Comparison of ENCODE assay signal across 29 cellular contexts in genomic region chr14:22842211-22843122, GRCh38. TPM values are rescaled to one million over a fixed set of nuclear protein-coding genes. Genes with fewer than 3 reads are reported as not detected.
A peak's percentile ranks its signal among the peaks of the same experiment; 100 is the strongest.
DNase-seq lines count a peak whose midpoint lies in the region; ATAC-seq, FAIRE-seq and TF ChIP-seq lines count a peak whose summit lies in the region.
"Had no signal": no experiment of that assay in that cellular context is flagged by ENCODE, and none has a peak within 500 bp of the region (broad histone marks: within the 10 kb centered on the region; RNA-seq: fewer than 3 reads in every experiment).

No MANE protein-coding gene starts in this region.

- BruUV-seq in endothelial cell of umbilical vein (replicated peaks; lab: Mats Ljungman, UMichigan) = TSS peak; percentile 7

- CTCF ChIA-PET in HEK293 (lab: Yijun Ruan, JAX) (interaction anchor here (1.0 to 1.7 kb wide), 2 partner anchors 11 to 272 kb away, joined by 3 to 11 read pairs; no protein-coding TSS in a partner anchor), endothelial cell of umbilical vein (lab: Charles Lee) (interaction anchor here (0.6 to 1.2 kb wide), 5 partner anchors 8 to 272 kb away, joined by 3 to 4 read pairs (median 3); no protein-coding TSS in a partner anchor)
- CTCF ChIA-PET in CD4-positive, alpha-beta T cell (lab: Charles Lee) = no interaction called here

- no peaks in the 10 kb centered on the region for H3K27me3 ChIP-seq in endothelial cell of umbilical vein (ENCODE audit: control insufficient read depth in 2 of 2, insufficient read depth in 2 of 2, low read length in 2 of 2)
- peaks cover 0 to 12% (median 0%) of the 10 kb centered on the region in 3 experiments for H3K27me3 ChIP-seq in neuronal stem cell (ENCODE audit: control insufficient read depth in 3 of 3, insufficient read depth in 3 of 3, low read depth in 1 of 3, low read length in 3 of 3)
- H3K27me3 ChIP-seq in upper lobe of right lung = no peaks in the 10 kb centered on the region
- H3K27me3 ChIP-seq in CD4-positive, alpha-beta T cell (ENCODE audit: control insufficient read depth, insufficient read depth, low read length) = peaks cover 19% of the 10 kb centered on the region
- no peaks in the 10 kb centered on the region for H3K27me3 ChIP-seq in WERI-Rb-1 (ENCODE audit: insufficient read depth, low read depth, severe bottlenecking)
- H3K27me3 ChIP-seq: brain microvascular endothelial cell, hepatocyte, Peyer's patch, SJCRH30, transverse colon had no signal

- no peak overlapping the region for H3K27ac Mint-ChIP-seq in CD4-positive, alpha-beta T cell
- H3K27ac Mint-ChIP-seq: activated naive CD4-positive, alpha-beta T cell treated with anti-CD3 and anti-CD28 coated beads for 36 hours; stimulated activated naive CD8-positive, alpha-beta T cell treated with anti-CD3 and anti-CD28 coated beads, Interleukin-15, Interleukin-2, amounts not matched to agents 100 ng/mL and 50 ng/mL, for 24 hours had no signal

- no peak overlapping the region for H2BK120ac ChIP-seq in neuronal stem cell (ENCODE audit: low read depth, low read length)

- H3K79me2 ChIP-seq in endothelial cell of umbilical vein (ENCODE audit: control insufficient read depth, insufficient read depth, low read length) = peaks cover 87% of the 10 kb centered on the region

- H3K9ac ChIP-seq in endothelial cell of umbilical vein (replicated peaks; ENCODE audit: extremely low read depth, insufficient read depth, low read length) (no peak overlapping the region), neuronal stem cell (ENCODE audit: low read depth, low read length, poor library complexity) (no peak overlapping the region)

- FAIRE-seq in endothelial cell of umbilical vein (lab: Jason Lieb, UNC) = no peak
- FAIRE-seq: frontal cortex, HTR-8/SVneo had no signal

- intact Hi-C loops in endothelial cell of umbilical vein (cut with micrococcal nuclease) = no loop called here
- intact Hi-C loops in upper lobe of right lung (cut with DNase I) = no loop called here
- intact Hi-C loops in CD4-positive, alpha-beta T cell (cut with DNase I, micrococcal nuclease) = no loop called here

- no peaks in the 10 kb centered on the region for H3K9me3 ChIP-seq in HEK293 (ENCODE audit: control insufficient read depth, insufficient read depth, low read depth, low read length)
- no peaks in the 10 kb centered on the region for H3K9me3 ChIP-seq in endothelial cell of umbilical vein (replicated peaks; ENCODE audit: control insufficient read depth, insufficient read depth, low read length)
- peaks cover 0 to 5% of the 10 kb centered on the region in 2 donors for H3K9me3 ChIP-seq in neuronal stem cell (replicated peaks in 1 of 2; ENCODE audit: control insufficient read depth in 2 of 2, insufficient read depth in 1 of 2, low read depth in 1 of 2, low read length in 2 of 2)
- no peaks in the 10 kb centered on the region for H3K9me3 ChIP-seq in upper lobe of right lung
- H3K9me3 ChIP-seq in CD4-positive, alpha-beta T cell (ENCODE audit: control insufficient read depth, low read length) = no peaks in the 10 kb centered on the region
- H3K9me3 ChIP-seq in WERI-Rb-1 (ENCODE audit: severe bottlenecking) = no peaks in the 10 kb centered on the region
- H3K9me3 ChIP-seq: neutrophil, Peyer's patch, psoas muscle, SJCRH30, transverse colon had no signal

- H3K4me1 ChIP-seq in HEK293 (ENCODE audit: control insufficient read depth, insufficient read depth, low read length) (no peaks in the 10 kb centered on the region), endothelial cell of umbilical vein (ENCODE audit: control insufficient read depth, extremely low read depth, insufficient read depth, low read length) (peaks cover 38% of the 10 kb centered on the region), neuronal stem cell (ENCODE audit: control insufficient read depth in 2 of 2, insufficient read depth in 1 of 2, low read depth in 1 of 2, low read length in 2 of 2) (peaks cover 3 to 4% of the 10 kb centered on the region in 2 donors), upper lobe of right lung (peaks cover 38% of the 10 kb centered on the region)

- H3K23ac ChIP-seq in neuronal stem cell (ENCODE audit: low read depth, low read length, poor library complexity) = no peak overlapping the region

- TF ChIP-seq CTCF in HEK293 (tag by site-specific recombination; IDR thresholded peaks at IDR 0.05) = no peak
- no peak for TF ChIP-seq CTCF in endothelial cell of umbilical vein (IDR thresholded peaks at IDR 0.05; ENCODE audit: extremely low read depth in 1 of 2, insufficient read depth in 1 of 2, low read depth in 1 of 2, low read length in 2 of 2)
- no peak for TF ChIP-seq CTCF in upper lobe of right lung (IDR thresholded peaks at IDR 0.05)
- TF ChIP-seq CTCF in CD4-positive, alpha-beta T cell (IDR thresholded peaks at IDR 0.05) = no peak
- TF ChIP-seq CTCF in WERI-Rb-1 (IDR thresholded peaks at IDR 0.05; ENCODE audit: low read depth, low read length) = no peak

- H2BK15ac ChIP-seq in neuronal stem cell (ENCODE audit: low read length) = no peak overlapping the region

- H3K36me3 ChIP-seq in HEK293 (ENCODE audit: control insufficient read depth in 2 of 2, insufficient read depth in 1 of 2, low read length in 2 of 2) (no peaks in the 10 kb centered on the region; a peak in 1 of 3 replicates), endothelial cell of umbilical vein (ENCODE audit: control insufficient read depth in 2 of 2, extremely low read depth in 1 of 2, insufficient read depth in 2 of 2, low read length in 2 of 2) (peaks cover 38 to 61% of the 10 kb centered on the region in 2 experiments), neuronal stem cell (replicated peaks in 1 of 2; ENCODE audit: control insufficient read depth in 2 of 2, insufficient read depth in 2 of 2, low read length in 2 of 2) (peaks cover 0 to 2% of the 10 kb centered on the region in 2 donors), upper lobe of right lung (peaks cover 60% of the 10 kb centered on the region), WERI-Rb-1 (no peaks in the 10 kb centered on the region)
- H3K36me3 ChIP-seq: neutrophil had no signal

- no peak overlapping the region for H3K27ac ChIP-seq in HEK293 (ENCODE audit: extremely low read depth, low read depth, low read length)
- peak overlapping the region; percentile 13 for H3K27ac ChIP-seq in endothelial cell of umbilical vein (ENCODE audit: insufficient read depth, low read depth, low read length)
- H3K27ac ChIP-seq in neuronal stem cell (replicated peaks; ENCODE audit: low read length) = no peak overlapping the region
- peak overlapping the region; percentile 30 for H3K27ac ChIP-seq in upper lobe of right lung
- H3K27ac ChIP-seq in CD4-positive, alpha-beta T cell (ENCODE audit: low read depth, low read length) = no peak overlapping the region
- no peak overlapping the region for H3K27ac ChIP-seq in WERI-Rb-1
- H3K27ac ChIP-seq: brain microvascular endothelial cell, hepatocyte, neutrophil, psoas muscle, SJCRH30 had no signal

- no peak overlapping the region for H3K4ac ChIP-seq in neuronal stem cell (ENCODE audit: low read length)

- H3K4me2 ChIP-seq in endothelial cell of umbilical vein (ENCODE audit: insufficient read depth, low read length) = no peak overlapping the region
- H3K4me2 ChIP-seq in neuronal stem cell (ENCODE audit: insufficient read depth, low read length, poor library complexity, severe bottlenecking) = no peak overlapping the region
- H3K4me2 ChIP-seq: hepatocyte had no signal

- H2AFZ ChIP-seq in endothelial cell of umbilical vein (ENCODE audit: low read depth, low read length) (no peak overlapping the region), neuronal stem cell (ENCODE audit: low read length) (peak overlapping the region; percentile 33)
- H2AFZ ChIP-seq: hepatocyte had no signal

- no peak overlapping the region for H3K4me3 Mint-ChIP-seq in CD4-positive, alpha-beta T cell
- H3K4me3 Mint-ChIP-seq: activated naive CD4-positive, alpha-beta T cell treated with anti-CD3 and anti-CD28 coated beads for 36 hours; stimulated activated naive CD8-positive, alpha-beta T cell treated with anti-CD3 and anti-CD28 coated beads, Interleukin-15, Interleukin-2, amounts not matched to agents 100 ng/mL and 50 ng/mL, for 24 hours; WTC11 had no signal

- H3K9me3 Mint-ChIP-seq in CD4-positive, alpha-beta T cell = no peaks in the 10 kb centered on the region
- H3K9me3 Mint-ChIP-seq: activated naive CD4-positive, alpha-beta T cell treated with anti-CD3 and anti-CD28 coated beads for 36 hours; stimulated activated naive CD8-positive, alpha-beta T cell treated with anti-CD3 and anti-CD28 coated beads, Interleukin-15, Interleukin-2, amounts not matched to agents 100 ng/mL and 50 ng/mL, for 24 hours; WTC11 had no signal

- ATAC-seq in upper lobe of right lung = no peak
- ATAC-seq in CD4-positive, alpha-beta T cell (ENCODE audit: poor library complexity) = no peak
- ATAC-seq in HG02970 (IDR thresholded peaks at IDR 0.05; ENCODE audit: low FRiP score, unreplicated experiment) = no peak
- ATAC-seq: left cardiac atrium, psoas muscle, WTC11 had no signal

- H3K79me1 ChIP-seq in neuronal stem cell (ENCODE audit: low read depth, low read length) = peaks cover 2% of the 10 kb centered on the region

- H2BK12ac ChIP-seq in neuronal stem cell (ENCODE audit: low read length) = no peak overlapping the region

- DNase-seq in endothelial cell of umbilical vein (ENCODE audit: low read depth, low spot score) = no peak
- DNase-seq in neuronal stem cell (ENCODE audit: low spot score) = no peak
- DNase-seq in upper lobe of right lung = no peak
- DNase-seq in CD4-positive, alpha-beta T cell = no peak
- no peak for DNase-seq in WERI-Rb-1
- DNase-seq: activated CD4-positive, alpha-beta T cell treated with anti-CD3 and anti-CD28 coated beads, Interleukin-2, amount 50 U/mL, for 1 hour; activated naive CD4-positive, alpha-beta T cell treated with anti-CD3 and anti-CD28 coated beads for 36 hours; brain microvascular endothelial cell; C1 segment of cervical spinal cord; DND-41; GOT3; KG1; left cardiac atrium; NCI-H1417 treated with DMSO at 0.1 percent for 48 hours; NCI-H2081; NCI-H2227 treated with DMSO at 0.1 percent for 48 hours; NCI-H526 treated with DMSO at 0.1 percent for 48 hours; SJCRH30; transverse colon had no signal

- no peak overlapping the region for H3K4me3 ChIP-seq in HEK293 (ENCODE audit: low read depth, low read length)
- H3K4me3 ChIP-seq in endothelial cell of umbilical vein (replicated peaks in 1 of 3; ENCODE audit: insufficient read depth in 1 of 3, low read depth in 1 of 3, low read length in 3 of 3) = no peak overlapping the region
- no peak overlapping the region for H3K4me3 ChIP-seq in neuronal stem cell (ENCODE audit: low read length in 2 of 2)
- no peak overlapping the region for H3K4me3 ChIP-seq in upper lobe of right lung
- H3K4me3 ChIP-seq in WERI-Rb-1 (ENCODE audit: low read depth, low read length) = no peak overlapping the region
- H3K4me3 ChIP-seq: hepatocyte, Peyer's patch, psoas muscle, SJCRH30, transverse colon had no signal

- dilution Hi-C loops in endothelial cell of umbilical vein (cut with MboI; ENCODE audit: extremely low pct_ligation_motif_present, low sequenced_read_pairs) = no loop called here

- H3K4me1 Mint-ChIP-seq in CD4-positive, alpha-beta T cell (ENCODE audit: low read depth) = no peaks in the 10 kb centered on the region

- no peak overlapping the region for H4K8ac ChIP-seq in neuronal stem cell (ENCODE audit: low read depth, low read length)

- H3K27me3 Mint-ChIP-seq in CD4-positive, alpha-beta T cell = peaks cover 40% of the 10 kb centered on the region

- no peak overlapping the region for H2BK5ac ChIP-seq in neuronal stem cell (ENCODE audit: low read length)

- no peak for TF ChIP-seq POLR2A in endothelial cell of umbilical vein (IDR thresholded peaks at IDR 0.05; ENCODE audit: low read depth, low read length)

- H3K9me1 ChIP-seq in endothelial cell of umbilical vein (replicated peaks; ENCODE audit: control insufficient read depth, extremely low read depth, insufficient read depth, low read length) = no peaks in the 10 kb centered on the region

- POLR2A ChIA-PET in HEK293 (lab: Yijun Ruan, JAX) = no interaction called here
- POLR2A ChIA-PET in endothelial cell of umbilical vein (lab: Charles Lee) = no interaction called here
- POLR2A ChIA-PET in CD4-positive, alpha-beta T cell (lab: Charles Lee) = no interaction called here

- H3K18ac ChIP-seq in neuronal stem cell (ENCODE audit: low read length) = no peak overlapping the region

- H2AK5ac ChIP-seq in neuronal stem cell (ENCODE audit: low read depth, low read length) = no peak overlapping the region

- no peaks in the 10 kb centered on the region for H3K36me3 Mint-ChIP-seq in CD4-positive, alpha-beta T cell (ENCODE audit: low read depth)

- no CpG with 5 or more reads among the region's 28 CpGs for WGBS in neuronal stem cell (ENCODE audit: extremely low coverage in 2 of 2, insufficient read length in 2 of 2, insufficient replicate concordance in 1 of 2), 2 donors

- H4K91ac ChIP-seq in neuronal stem cell (ENCODE audit: low read depth, low read length, poor library complexity) = no peak overlapping the region

- no peaks in the 10 kb centered on the region for H4K20me1 ChIP-seq in endothelial cell of umbilical vein (replicated peaks; ENCODE audit: control insufficient read depth, extremely low read depth, insufficient read depth, low read length)

- no peak overlapping the region for H3K14ac ChIP-seq in neuronal stem cell (ENCODE audit: low read length)

RNA-seq across cellular contexts. Expression of gene MMP14, which starts 6.1 kb away (rescaled TPM):
- total RNA-seq in endothelial cell of umbilical vein (603 and 615 TPM in 2 replicates), upper lobe of right lung (149 TPM)
- 501 and 506 TPM in 2 replicates for polyA plus RNA-seq in endothelial cell of umbilical vein
- 405 and 422 TPM in 2 replicates for polyA plus RNA-seq in endothelial cell of umbilical vein (2011; cell fraction: cytosol; rRNA removed)
- 470 and 520 TPM in 2 replicates for polyA plus RNA-seq in endothelial cell of umbilical vein (2011; cell fraction: nucleus; rRNA removed)
- 391 and 406 TPM in 2 replicates for polyA plus RNA-seq in endothelial cell of umbilical vein (2012)
- 453 and 535 TPM in 2 replicates for polyA minus RNA-seq in endothelial cell of umbilical vein
- not detected for polyA minus RNA-seq in endothelial cell of umbilical vein (2011; cell fraction: cytosol; rRNA and poly(A)+ RNA removed)
- polyA minus RNA-seq in endothelial cell of umbilical vein (2011; cell fraction: nucleus; rRNA and poly(A)+ RNA removed) = 120 and 149 TPM in 2 replicates
- 34.0 TPM for polyA plus RNA-seq in neuronal stem cell (2013, experiment 1 of 2)
- 34.3 TPM for polyA plus RNA-seq in neuronal stem cell (2013, experiment 2 of 2)
- total RNA-seq in CD4-positive, alpha-beta T cell = 1 to 10 TPM; 2.6 to 2.9 TPM

RNA-seq across cellular contexts. Expression of gene MRPL52, which starts 12.8 kb away (rescaled TPM):
- total RNA-seq in endothelial cell of umbilical vein (174 TPM in 2 replicates), upper lobe of right lung (58.4 TPM)
- polyA plus RNA-seq in endothelial cell of umbilical vein = 81.1 and 127 TPM in 2 replicates
- 87.3 and 87.8 TPM in 2 replicates for polyA plus RNA-seq in endothelial cell of umbilical vein (2011; cell fraction: cytosol; rRNA removed)
- 45.3 and 48.8 TPM in 2 replicates for polyA plus RNA-seq in endothelial cell of umbilical vein (2011; cell fraction: nucleus; rRNA removed)
- polyA plus RNA-seq in endothelial cell of umbilical vein (2012) = 152 and 176 TPM in 2 replicates
- polyA minus RNA-seq in endothelial cell of umbilical vein = 17.8 and 26.3 TPM in 2 replicates
- polyA minus RNA-seq in endothelial cell of umbilical vein (2011; cell fraction: cytosol; rRNA and poly(A)+ RNA removed) = 56.1 TPM
- 9.8 and 11.5 TPM in 2 replicates for polyA minus RNA-seq in endothelial cell of umbilical vein (2011; cell fraction: nucleus; rRNA and poly(A)+ RNA removed)
- 193 TPM for polyA plus RNA-seq in neuronal stem cell (2013, experiment 1 of 2)
- polyA plus RNA-seq in neuronal stem cell (2013, experiment 2 of 2) = 197 TPM
- total RNA-seq in CD4-positive, alpha-beta T cell = 10 to 100 TPM; 27.6 to 29.4 TPM

RNA-seq across cellular contexts. Expression of gene SLC7A7, which starts 27.2 kb away (rescaled TPM):
- total RNA-seq in endothelial cell of umbilical vein (18.5 and 22.5 TPM in 2 replicates), upper lobe of right lung (84.4 TPM)
- 94.0 and 103 TPM in 2 replicates for polyA plus RNA-seq in endothelial cell of umbilical vein
- 31.3 and 31.5 TPM in 2 replicates for polyA plus RNA-seq in endothelial cell of umbilical vein (2011; cell fraction: cytosol; rRNA removed)
- 33.2 and 38.6 TPM in 2 replicates for polyA plus RNA-seq in endothelial cell of umbilical vein (2011; cell fraction: nucleus; rRNA removed)
- 9.0 and 10.5 TPM in 2 replicates for polyA plus RNA-seq in endothelial cell of umbilical vein (2012)
- polyA minus RNA-seq in endothelial cell of umbilical vein = 83.6 and 99.3 TPM in 2 replicates
- not detected for polyA minus RNA-seq in endothelial cell of umbilical vein (2011; cell fraction: cytosol; rRNA and poly(A)+ RNA removed)
- 11.0 and 15.1 TPM in 2 replicates for polyA minus RNA-seq in endothelial cell of umbilical vein (2011; cell fraction: nucleus; rRNA and poly(A)+ RNA removed)
- 0.60 TPM for polyA plus RNA-seq in neuronal stem cell (2013, experiment 1 of 2)
- 0.48 TPM for polyA plus RNA-seq in neuronal stem cell (2013, experiment 2 of 2)
- 1 to 10 TPM in 1 of 2 experiments, under 1 TPM in 1; 0.89 to 1.1 TPM for total RNA-seq in CD4-positive, alpha-beta T cell

RNA-seq across cellular contexts. Expression of gene LRP10, which starts 29.1 kb away (rescaled TPM):
- total RNA-seq in endothelial cell of umbilical vein (119 and 123 TPM in 2 replicates), upper lobe of right lung (142 TPM)
- 157 and 192 TPM in 2 replicates for polyA plus RNA-seq in endothelial cell of umbilical vein
- polyA plus RNA-seq in endothelial cell of umbilical vein (2011; cell fraction: cytosol; rRNA removed) = 119 and 152 TPM in 2 replicates
- 62.0 and 72.3 TPM in 2 replicates for polyA plus RNA-seq in endothelial cell of umbilical vein (2011; cell fraction: nucleus; rRNA removed)
- polyA plus RNA-seq in endothelial cell of umbilical vein (2012) = 115 and 125 TPM in 2 replicates
- polyA minus RNA-seq in endothelial cell of umbilical vein = 193 and 248 TPM in 2 replicates
- 31.7 TPM for polyA minus RNA-seq in endothelial cell of umbilical vein (2011; cell fraction: cytosol; rRNA and poly(A)+ RNA removed)
- 37.7 and 38.5 TPM in 2 replicates for polyA minus RNA-seq in endothelial cell of umbilical vein (2011; cell fraction: nucleus; rRNA and poly(A)+ RNA removed)
- 4.7 TPM for polyA plus RNA-seq in neuronal stem cell (2013, experiment 1 of 2)
- 4.6 TPM for polyA plus RNA-seq in neuronal stem cell (2013, experiment 2 of 2)
- 10 to 100 TPM; 52.4 to 54.6 TPM for total RNA-seq in CD4-positive, alpha-beta T cell

RNA-seq across cellular contexts. Expression of gene REM2, which starts 40.6 kb away (rescaled TPM):
- 0.33 TPM in 1 of 2 replicates, not detected in the other for total RNA-seq in endothelial cell of umbilical vein
- polyA plus RNA-seq in endothelial cell of umbilical vein = 0.06 TPM in 1 of 2 replicates, not detected in the other
- polyA plus RNA-seq in endothelial cell of umbilical vein (2011; cell fraction: cytosol; rRNA removed) = 0.04 TPM in 1 of 2 replicates, not detected in the other
- 0.46 TPM in 2 replicates for polyA plus RNA-seq in endothelial cell of umbilical vein (2011; cell fraction: nucleus; rRNA removed)
- polyA plus RNA-seq in endothelial cell of umbilical vein (2012) = not detected in 2 replicates
- 0.17 TPM in 1 of 2 replicates, not detected in the other for polyA minus RNA-seq in endothelial cell of umbilical vein
- not detected for polyA minus RNA-seq in endothelial cell of umbilical vein (2011; cell fraction: cytosol; rRNA and poly(A)+ RNA removed)
- polyA minus RNA-seq in endothelial cell of umbilical vein (2011; cell fraction: nucleus; rRNA and poly(A)+ RNA removed) = 0.34 TPM in 1 of 2 replicates, not detected in the other
- 1.8 TPM for polyA plus RNA-seq in neuronal stem cell (2013, experiment 1 of 2)
- 1.8 TPM for polyA plus RNA-seq in neuronal stem cell (2013, experiment 2 of 2)
- 0.41 TPM for total RNA-seq in upper lobe of right lung
- 1 to 10 TPM; 9.2 to 9.4 TPM for total RNA-seq in CD4-positive, alpha-beta T cell
- total RNA-seq: SJCRH30 had no signal

Comparison
In these comparisons a context has a peak if more than half of its experiments do, and no peak if none do; other contexts are left out.
1. H3K27ac ChIP-seq: peak in endothelial cell of umbilical vein (single experiment) and upper lobe of right lung (single experiment); none in HEK293 (single experiment), neuronal stem cell (single experiment), CD4-positive, alpha-beta T cell (single experiment) and WERI-Rb-1 (single experiment).
2. RNA of gene MMP14, which starts 6.1 kb away (total RNA-seq): 603 to 615 TPM in endothelial cell of umbilical vein and 149 TPM in upper lobe of right lung (single experiment); 2.6 to 2.9 TPM in CD4-positive, alpha-beta T cell; every median in the first group is over 10 times any median in the second.